ENCODE assay signal across 38 cellular contexts in genomic region chr16:56399047-56399446, GRCh38.
"Had no signal": no experiment of that assay in that cellular context is flagged by ENCODE, and none has a peak within 500 bp of the region (broad histone marks: within the 10 kb centered on the region; RNA-seq: fewer than 3 reads in every experiment).

No MANE protein-coding gene starts in this region.

- H3K27ac Mint-ChIP-seq: activated CD4-positive, alpha-beta memory T cell treated with anti-CD3 and anti-CD28 coated beads for 36 hours; activated CD4-positive, alpha-beta T cell treated with anti-CD3 and anti-CD28 coated beads, Interleukin-2, amount 10 ng/mL, durations not matched to agents 24 days and 14 days; activated CD8-positive, alpha-beta T cell treated with anti-CD3 and anti-CD28 coated beads for 36 hours; activated naive CD4-positive, alpha-beta T cell treated with anti-CD3 and anti-CD28 coated beads for 36 hours; activated naive CD4-positive, alpha-beta T cell treated with anti-CD3 and anti-CD28 coated beads, Interleukin-2, amount 50 U/mL, for 72 hours; activated naive CD8-positive, alpha-beta T cell treated with anti-CD3 and anti-CD28 coated beads, Interleukin-2, amount 10 ng/mL, durations not matched to agents 7 days and 5 days; activated naive CD8-positive, alpha-beta T cell treated with anti-CD3 and anti-CD28 coated beads, Interleukin-2, amount 50 U/mL, for 24 hours; activated T-cell treated with anti-CD3 and anti-CD28 coated beads, Interleukin-2, amount 50 U/mL, for 72 hours; activated T-helper 1 cell treated with anti-CD3 and anti-CD28 coated beads, Interleukin-12 subunit alpha, Interleukin-12 subunit beta, Interleukin-2, Interleukin-4 antibody, amounts not matched to agents 30 ng/mL and 10 ng/mL and 1 ng/mL, durations not matched to agents 14 hours and 24 hours and 36 hours; T-helper 1 cell treated with Interleukin-12 subunit alpha and Interleukin-12 subunit beta and Interleukin-4 antibody, amounts not matched to agents 30 μg/mL and 1 μg/mL, for 36 hours; T-helper 2 cell treated with Interferon-gamma antibody and Interleukin-4, amounts not matched to agents 5 μg/mL and 100 μg/mL, for 36 hours had no signal

- H3K4me1 Mint-ChIP-seq: activated naive CD8-positive, alpha-beta T cell treated with anti-CD3 and anti-CD28 coated beads, Interleukin-2, amount 10 ng/mL, durations not matched to agents 7 days and 5 days; activated naive CD8-positive, alpha-beta T cell treated with anti-CD3 and anti-CD28 coated beads, Interleukin-2, amount 50 U/mL, for 24 hours had no signal

- H3K27ac ChIP-seq: ascending aorta, cardiac muscle cell, VCaP had no signal

- H3K4me3 ChIP-seq: ascending aorta, cardiac muscle cell had no signal

- H3K4me3 Mint-ChIP-seq: activated B cell treated with CpG ODN at 0.5 μM for 24 hours; activated CD4-positive, alpha-beta memory T cell treated with anti-CD3 and anti-CD28 coated beads for 36 hours; activated CD4-positive, alpha-beta T cell treated with anti-CD3 and anti-CD28 coated beads, Interleukin-2, amount 10 ng/mL, durations not matched to agents 24 days and 14 days; activated CD8-positive, alpha-beta T cell treated with anti-CD3 and anti-CD28 coated beads for 36 hours; activated naive CD4-positive, alpha-beta T cell treated with anti-CD3 and anti-CD28 coated beads for 36 hours; activated naive CD8-positive, alpha-beta T cell treated with anti-CD3 and anti-CD28 coated beads, Interleukin-2, amount 10 ng/mL, durations not matched to agents 7 days and 5 days; activated naive CD8-positive, alpha-beta T cell treated with anti-CD3 and anti-CD28 coated beads, Interleukin-2, amount 50 U/mL, for 24 hours; activated T-cell treated with anti-CD3 and anti-CD28 coated beads, Interleukin-2, amount 50 U/mL, for 4 hours; activated T-cell treated with anti-CD3 and anti-CD28 coated beads, Interleukin-2, amount 50 U/mL, for 72 hours; activated T-helper 1 cell treated with anti-CD3 and anti-CD28 coated beads, Interleukin-12 subunit alpha, Interleukin-12 subunit beta, Interleukin-2, Interleukin-4 antibody, amounts not matched to agents 30 ng/mL and 10 ng/mL and 1 ng/mL, durations not matched to agents 14 hours and 24 hours and 36 hours; activated T-helper 17 cell treated with anti-CD3 and anti-CD28 coated beads, Interleukin-2, amount 50 U/mL, for 72 hours; brain; central memory CD8-positive, alpha-beta T cell; T-helper 1 cell treated with Interleukin-12 subunit alpha and Interleukin-12 subunit beta and Interleukin-4 antibody, amounts not matched to agents 30 μg/mL and 1 μg/mL, for 36 hours; T-helper 2 cell treated with Interferon-gamma antibody and Interleukin-4, amounts not matched to agents 5 μg/mL and 100 μg/mL, for 36 hours had no signal

- H3K27me3 Mint-ChIP-seq: activated B cell treated with CpG ODN at 0.5 μM for 24 hours; activated CD4-positive, alpha-beta memory T cell treated with anti-CD3 and anti-CD28 coated beads for 36 hours; activated CD4-positive, alpha-beta T cell treated with anti-CD3 and anti-CD28 coated beads, Interleukin-2, amount 10 ng/mL, durations not matched to agents 24 days and 14 days; activated CD8-positive, alpha-beta T cell treated with anti-CD3 and anti-CD28 coated beads for 36 hours; activated naive CD8-positive, alpha-beta T cell treated with anti-CD3 and anti-CD28 coated beads, Interleukin-2, amount 10 ng/mL, durations not matched to agents 7 days and 5 days; activated naive CD8-positive, alpha-beta T cell treated with anti-CD3 and anti-CD28 coated beads, Interleukin-2, amount 50 U/mL, for 24 hours; activated T-helper 17 cell treated with anti-CD3 and anti-CD28 coated beads, Interleukin-2, amount 50 U/mL, for 72 hours; brain; central memory CD8-positive, alpha-beta T cell had no signal

- H3K9me3 Mint-ChIP-seq: activated B cell treated with CpG ODN at 0.5 μM for 24 hours; activated CD4-positive, alpha-beta memory T cell treated with anti-CD3 and anti-CD28 coated beads for 36 hours; activated CD8-positive, alpha-beta T cell treated with anti-CD3 and anti-CD28 coated beads for 36 hours; activated naive CD4-positive, alpha-beta T cell treated with anti-CD3 and anti-CD28 coated beads for 36 hours; activated naive CD4-positive, alpha-beta T cell treated with anti-CD3 and anti-CD28 coated beads, Interleukin-2, amount 50 U/mL, for 72 hours; activated naive CD8-positive, alpha-beta T cell treated with anti-CD3 and anti-CD28 coated beads, Interleukin-2, amount 50 U/mL, for 24 hours; activated T-cell treated with anti-CD3 and anti-CD28 coated beads, Interleukin-2, amount 50 U/mL, for 4 hours; activated T-cell treated with anti-CD3 and anti-CD28 coated beads, Interleukin-2, amount 50 U/mL, for 72 hours; activated T-helper 1 cell treated with anti-CD3 and anti-CD28 coated beads, Interleukin-12 subunit alpha, Interleukin-12 subunit beta, Interleukin-2, Interleukin-4 antibody, amounts not matched to agents 30 ng/mL and 10 ng/mL and 1 ng/mL, durations not matched to agents 14 hours and 24 hours and 36 hours; activated T-helper 17 cell treated with anti-CD3 and anti-CD28 coated beads, Interleukin-2, amount 50 U/mL, for 72 hours; central memory CD8-positive, alpha-beta T cell; T-helper 1 cell treated with Interleukin-12 subunit alpha and Interleukin-12 subunit beta and Interleukin-4 antibody, amounts not matched to agents 30 μg/mL and 1 μg/mL, for 36 hours; T-helper 2 cell treated with Interferon-gamma antibody and Interleukin-4, amounts not matched to agents 5 μg/mL and 100 μg/mL, for 36 hours had no signal

- H3K4me1 ChIP-seq: ascending aorta had no signal

- DNase-seq: activated B cell treated with CpG ODN at 0.5 μM for 24 hours; activated CD4-positive, alpha-beta memory T cell treated with anti-CD3 and anti-CD28 coated beads for 36 hours; activated CD4-positive, alpha-beta T cell treated with anti-CD3 and anti-CD28 coated beads for 4 hours; activated CD4-positive, alpha-beta T cell treated with anti-CD3 and anti-CD28 coated beads, Interleukin-2, amount 10 ng/mL, durations not matched to agents 24 days and 14 days; activated CD4-positive, alpha-beta T cell treated with anti-CD3 and anti-CD28 coated beads, Interleukin-2, amount 50 U/mL, for 1 hour; activated CD4-positive, alpha-beta T cell treated with anti-CD3 and anti-CD28 coated beads, Interleukin-2, amount 50 U/mL, for 4 hours; activated CD4-positive, CD25-positive, alpha-beta regulatory T cell treated with anti-CD3 and anti-CD28 coated beads, Interleukin-2, amount 50 U/mL, for 72 hours; activated CD8-positive, alpha-beta memory T cell treated with anti-CD3 and anti-CD28 coated beads, Interleukin-2, amount 50 U/mL, for 4 hours; activated CD8-positive, alpha-beta T cell treated with anti-CD3 and anti-CD28 coated beads for 36 hours; activated effector memory CD4-positive, alpha-beta T cell treated with anti-CD3 and anti-CD28 coated beads, Interleukin-2, amount 50 U/mL, for 16 hours; activated gamma-delta T cell treated with Interleukin-2 at 50 U/mL for 16 hours; activated naive CD4-positive, alpha-beta T cell; activated naive CD4-positive, alpha-beta T cell treated with anti-CD3 and anti-CD28 coated beads for 36 hours; activated naive CD4-positive, alpha-beta T cell treated with anti-CD3 and anti-CD28 coated beads, Interleukin-2, amount 50 U/mL, for 16 hours; activated naive CD8-positive, alpha-beta T cell treated with anti-CD3 and anti-CD28 coated beads, Interleukin-2, amount 10 ng/mL, durations not matched to agents 7 days and 5 days; activated naive CD8-positive, alpha-beta T cell treated with anti-CD3 and anti-CD28 coated beads, Interleukin-2, amount 50 U/mL, for 24 hours; activated T-cell treated with anti-CD3 and anti-CD28 coated beads for 4 hours; activated T-cell treated with anti-CD3 and anti-CD28 coated beads, Interleukin-2, amount 50 U/mL, for 1 hour; activated T-cell treated with anti-CD3 and anti-CD28 coated beads, Interleukin-2, amount 50 U/mL, for 4 hours; activated T-cell treated with anti-CD3 and anti-CD28 coated beads, Interleukin-2, amount 50 U/mL, for 72 hours; amygdala; anterior cingulate cortex; caudate nucleus; T-helper 1 cell; T-helper 2 cell; T-helper 9 cell had no signal

- FAIRE-seq: bronchial epithelial cell, TTC549 had no signal

- ATAC-seq: activated CD8-positive, alpha-beta T cell treated with anti-CD3 and anti-CD28 coated beads for 36 hours; activated naive CD4-positive, alpha-beta T cell treated with anti-CD3 and anti-CD28 coated beads, Interleukin-2, amount 50 U/mL, for 72 hours; activated naive CD8-positive, alpha-beta T cell treated with anti-CD3 and anti-CD28 coated beads, Interleukin-2, amount 50 U/mL, for 24 hours; activated T-cell treated with anti-CD3 and anti-CD28 coated beads, Interleukin-2, amount 50 U/mL, for 4 hours; activated T-cell treated with anti-CD3 and anti-CD28 coated beads, Interleukin-2, amount 50 U/mL, for 72 hours; activated T-helper 17 cell treated with anti-CD3 and anti-CD28 coated beads, Interleukin-2, amount 50 U/mL, for 72 hours had no signal

- H3K27me3 ChIP-seq: ascending aorta, cardiac muscle cell had no signal

- H3K9me3 ChIP-seq: ascending aorta had no signal
